19 cellular contexts compared by ENCODE assay signal in the genomic region with DNA sequence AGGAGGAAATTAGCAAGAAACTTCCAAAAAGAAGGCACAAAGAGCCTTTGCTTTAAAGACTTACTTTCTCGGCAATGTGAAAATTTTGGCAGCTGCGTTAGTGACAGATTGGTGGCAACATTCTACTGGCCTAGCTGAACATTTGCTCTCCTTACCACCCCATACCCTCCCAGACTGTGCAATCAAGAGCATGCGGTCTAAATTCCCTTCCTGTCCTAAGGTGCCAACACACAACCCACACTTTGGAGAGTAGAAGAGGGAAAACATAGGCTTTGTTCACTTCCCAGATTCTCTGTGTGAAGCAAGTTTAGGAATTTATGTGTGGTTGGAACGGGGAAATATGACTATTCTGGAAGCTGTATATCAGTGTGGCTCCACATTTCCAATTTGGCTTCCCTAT. TPM values are rescaled to one million over a fixed set of nuclear protein-coding genes. Genes with fewer than 3 reads are reported as not detected.
DNase-seq lines count a peak whose midpoint lies in the region; ATAC-seq and TF ChIP-seq lines count a peak whose summit lies in the region.
"Had no signal": no experiment of that assay in that cellular context is flagged by ENCODE, and none has a peak within 500 bp of the region (broad histone marks: within the 10 kb centered on the region; RNA-seq: fewer than 3 reads in every experiment).

No MANE protein-coding gene starts in this region.

- H3K4me1 ChIP-seq in esophagus squamous epithelium, result peaks cover 0 to 30% (median 20%) of the 10 kb centered on the region in 3 donors

- H3K4me3 Mint-ChIP-seq in natural killer cell (no peak overlapping the region), type B pancreatic cell (no peak overlapping the region)
- H3K4me3 Mint-ChIP-seq in activated CD8-positive, alpha-beta T cell treated with anti-CD3 and anti-CD28 coated beads for 36 hours, result no peak overlapping the region
- H3K4me3 Mint-ChIP-seq: activated naive CD8-positive, alpha-beta T cell treated with anti-CD3 and anti-CD28 coated beads for 36 hours; IgD-negative memory B cell had no signal

- no peak for ATAC-seq in natural killer cell
- ATAC-seq in activated CD8-positive, alpha-beta T cell treated with anti-CD3 and anti-CD28 coated beads for 36 hours, result no peak
- ATAC-seq: gastrocnemius medialis had no signal

- CTCF ChIA-PET in activated CD8-positive, alpha-beta T cell treated with anti-CD3 and anti-CD28 coated beads for 36 hours (lab: Charles Lee), result interaction anchor here (1.1 to 2.7 kb wide), 4 partner anchors 30 to 234 kb away, joined by 3 to 13 read pairs (median 6); a partner anchor contains a TSS

- no peak overlapping the region for H3K4me3 ChIP-seq in esophagus squamous epithelium
- H3K4me3 ChIP-seq: gastrocnemius medialis had no signal

- H3K27ac ChIP-seq in esophagus squamous epithelium, result peak overlapping the region in 1 of 4 donors; percentile 1
- H3K27ac ChIP-seq: 22Rv1 had no signal

- POLR2A ChIA-PET in activated CD8-positive, alpha-beta T cell treated with anti-CD3 and anti-CD28 coated beads for 36 hours (lab: Charles Lee), result no interaction called here

- H3K27me3 Mint-ChIP-seq in natural killer cell (ENCODE audit: low read depth in 2 of 2) (no peaks in the 10 kb centered on the region), type B pancreatic cell (peaks cover 3% of the 10 kb centered on the region)
- H3K27me3 Mint-ChIP-seq in activated CD8-positive, alpha-beta T cell treated with anti-CD3 and anti-CD28 coated beads for 36 hours, result no peaks in the 10 kb centered on the region
- H3K27me3 Mint-ChIP-seq: activated naive CD8-positive, alpha-beta T cell treated with anti-CD3 and anti-CD28 coated beads for 36 hours; CD4-positive, CD25-positive, alpha-beta regulatory T cell; IgD-negative memory B cell had no signal

- H3K27me3 ChIP-seq in esophagus squamous epithelium, result no peaks in the 10 kb centered on the region
- H3K27me3 ChIP-seq: gastrocnemius medialis had no signal

- 59 to 67% methylated on average over 4 of the region's 4 CpGs for WGBS in esophagus squamous epithelium, 2 donors

- TF ChIP-seq CTCF in natural killer cell (IDR thresholded peaks at IDR 0.05) (no peak), type B pancreatic cell (conservative IDR thresholded peaks at IDR 0.05) (no peak), esophagus squamous epithelium (IDR thresholded peaks at IDR 0.05) (no peak)
- no peak for TF ChIP-seq CTCF in activated CD8-positive, alpha-beta T cell treated with anti-CD3 and anti-CD28 coated beads for 36 hours (IDR thresholded peaks at IDR 0.05)

- intact Hi-C loops in natural killer cell (cut with micrococcal nuclease), result no loop called here
- intact Hi-C loops in activated CD8-positive, alpha-beta T cell treated with anti-CD3 and anti-CD28 coated beads for 36 hours (cut with micrococcal nuclease), result no loop called here
- intact Hi-C loops in esophagus squamous epithelium (cut with DNase I), result no loop called here

- H3K36me3 ChIP-seq in esophagus squamous epithelium, result no peaks in the 10 kb centered on the region
- H3K36me3 ChIP-seq: gastrocnemius medialis had no signal

- H3K27ac Mint-ChIP-seq in natural killer cell (peak overlapping the region; percentile 85 to 93), type B pancreatic cell (no peak overlapping the region)
- no peak overlapping the region for H3K27ac Mint-ChIP-seq in activated CD8-positive, alpha-beta T cell treated with anti-CD3 and anti-CD28 coated beads for 36 hours
- H3K27ac Mint-ChIP-seq: activated naive CD8-positive, alpha-beta T cell treated with anti-CD3 and anti-CD28 coated beads for 36 hours; IgD-negative memory B cell had no signal

- H3K4me1 Mint-ChIP-seq in natural killer cell (peaks cover 77 to 84% of the 10 kb centered on the region in 2 donors), type B pancreatic cell (ENCODE audit: unreplicated experiment) (peaks cover 10% of the 10 kb centered on the region)
- H3K4me1 Mint-ChIP-seq in activated CD8-positive, alpha-beta T cell treated with anti-CD3 and anti-CD28 coated beads for 36 hours (ENCODE audit: low read depth), result peaks cover 64% of the 10 kb centered on the region

- H3K9me3 Mint-ChIP-seq in natural killer cell, result no peaks in the 10 kb centered on the region
- peaks cover 4% of the 10 kb centered on the region for H3K9me3 Mint-ChIP-seq in type B pancreatic cell
- H3K9me3 Mint-ChIP-seq in activated CD8-positive, alpha-beta T cell treated with anti-CD3 and anti-CD28 coated beads for 36 hours, result no peaks in the 10 kb centered on the region
- H3K9me3 Mint-ChIP-seq: activated naive CD8-positive, alpha-beta T cell treated with anti-CD3 and anti-CD28 coated beads for 36 hours; CD4-positive, CD25-positive, alpha-beta regulatory T cell; IgD-negative memory B cell had no signal

- peak; percentile 20 for DNase-seq in DMS 273 (lab: John Stamatoyannopoulos, UW; ENCODE audit: unreplicated experiment)
- DNase-seq in DMS 273 treated with DMSO at 0.1 percent for 48 hours (lab: John Stamatoyannopoulos, UW), result no peak
- DNase-seq in cerebellum (ENCODE audit: low spot score), result peak; percentile 73
- DNase-seq in natural killer cell, result no peak
- peak; percentile 7 for DNase-seq in type B pancreatic cell (ENCODE audit: extremely low spot score, unreplicated experiment)
- DNase-seq in activated CD8-positive, alpha-beta T cell treated with anti-CD3 and anti-CD28 coated beads for 36 hours, result no peak
- DNase-seq in NCI-H1436 treated with DMSO at 0.1 percent for 48 hours (lab: John Stamatoyannopoulos, UW), result no peak
- no peak for DNase-seq in esophagus squamous epithelium (lab: John Stamatoyannopoulos, UW)
- DNase-seq: activated CD4-positive, alpha-beta T cell treated with anti-CD3 and anti-CD28 coated beads for 48 hours; activated naive CD8-positive, alpha-beta T cell treated with anti-CD3 and anti-CD28 coated beads for 36 hours; CD4-positive, CD25-positive, alpha-beta regulatory T cell; DMS79 treated with DMSO at 0.1 percent for 48 hours; gastrocnemius medialis; MV-4-11; NCI-H2081 treated with DMSO at 0.1 percent for 48 hours; NCI-H526; stimulated activated CD4-positive, alpha-beta T cell treated with anti-CD3 and anti-CD28 coated beads, Interleukin-1b, Interleukin-23, amount 100 ng/mL, for 48 hours had no signal

- no peaks in the 10 kb centered on the region for H3K36me3 Mint-ChIP-seq in natural killer cell
- no peaks in the 10 kb centered on the region for H3K36me3 Mint-ChIP-seq in type B pancreatic cell
- peaks cover 12% of the 10 kb centered on the region for H3K36me3 Mint-ChIP-seq in activated CD8-positive, alpha-beta T cell treated with anti-CD3 and anti-CD28 coated beads for 36 hours (ENCODE audit: low read depth)

- no peaks in the 10 kb centered on the region for H3K9me3 ChIP-seq in esophagus squamous epithelium
- H3K9me3 ChIP-seq: gastrocnemius medialis had no signal

- TF ChIP-seq POLR2A in esophagus squamous epithelium (IDR thresholded peaks at IDR 0.05), result no peak

RNA-seq across cellular contexts. Expression of a gene that starts 29.8 kb away (rescaled TPM):
- total RNA-seq in cerebellum (9.7 TPM), natural killer cell (100 to 1,000 TPM; 106 to 110 (median 107) TPM), type B pancreatic cell (ENCODE audit: low replicate concordance) (21.3 and 29.0 TPM in 2 replicates), esophagus squamous epithelium (10 to 100 TPM in 2 of 4 donors, 1 to 10 TPM in 2; 7.7 to 14.9 (median 10.9) TPM)
- 10 to 100 TPM; 26.6 to 29.7 TPM for total RNA-seq in activated CD8-positive, alpha-beta T cell treated with anti-CD3 and anti-CD28 coated beads for 36 hours

Comparison
In these comparisons a context has a peak if more than half of its experiments do, and no peak if none do; other contexts are left out.
1. DNase-seq: peak in DMS 273 (single experiment), cerebellum (single experiment) and type B pancreatic cell (single experiment); none in DMS 273 treated with DMSO at 0.1 percent for 48 hours (single experiment), natural killer cell (single experiment), activated CD8-positive, alpha-beta T cell treated with anti-CD3 and anti-CD28 coated beads for 36 hours (single experiment), NCI-H1436 treated with DMSO at 0.1 percent for 48 hours (single experiment) and esophagus squamous epithelium (single experiment).
2. H3K27ac Mint-ChIP-seq: peak in natural killer cell (2 of 2); none in type B pancreatic cell (single experiment) and activated CD8-positive, alpha-beta T cell treated with anti-CD3 and anti-CD28 coated beads for 36 hours (single experiment).